ENCODE assay signal across 17 cellular contexts in the genomic region with DNA sequence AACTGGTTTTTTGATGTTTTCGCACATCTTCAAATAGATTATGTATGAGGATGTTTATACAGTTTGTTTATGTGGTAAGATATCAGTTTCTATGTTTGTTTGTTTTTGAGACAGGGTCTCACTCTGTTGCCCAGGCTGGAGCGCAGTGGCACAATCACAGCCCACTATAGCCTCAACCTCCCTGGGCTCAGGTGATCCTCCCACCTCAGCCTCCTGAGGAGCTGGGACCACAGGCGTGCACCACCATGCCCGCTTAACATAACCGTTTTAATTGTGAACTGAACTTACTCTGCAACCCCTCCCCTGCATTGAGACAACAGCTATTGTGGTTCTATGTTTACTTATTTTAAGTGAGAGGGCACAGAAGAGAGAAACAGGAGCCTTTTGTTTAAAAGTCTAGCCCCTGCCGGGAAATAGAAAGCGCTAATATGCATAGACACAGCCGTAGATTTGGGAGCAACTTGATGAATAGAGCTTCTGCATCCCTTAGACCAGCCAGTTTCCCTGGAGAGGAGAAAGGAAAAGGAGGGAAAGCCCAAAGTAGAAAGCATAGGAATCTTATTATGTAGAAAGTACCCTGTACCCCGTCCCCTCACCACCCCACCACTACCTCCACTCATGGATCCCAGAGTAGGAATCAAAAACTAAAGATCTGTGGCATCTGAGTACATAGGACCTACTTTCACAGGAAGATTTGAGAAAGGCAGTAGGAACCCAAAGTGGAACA.
"Had no signal": no experiment of that assay in that cellular context is flagged by ENCODE, and none has a peak within 500 bp of the region (broad histone marks: within the 10 kb centered on the region; RNA-seq: fewer than 3 reads in every experiment).

No MANE protein-coding gene starts in this region.

- H3K4me3 Mint-ChIP-seq: activated CD4-positive, alpha-beta T cell treated with anti-CD3 and anti-CD28 coated beads, Interleukin-2, amount 10 ng/mL, durations not matched to agents 24 days and 14 days; activated CD8-positive, alpha-beta T cell treated with anti-CD3 and anti-CD28 coated beads for 36 hours; activated naive CD8-positive, alpha-beta T cell treated with anti-CD3 and anti-CD28 coated beads for 36 hours; activated T-helper 17 cell treated with anti-CD3 and anti-CD28 coated beads, Interleukin-2, amount 50 U/mL, for 72 hours; natural killer cell; T-cell had no signal

- H3K27me3 Mint-ChIP-seq: activated CD4-positive, alpha-beta T cell treated with anti-CD3 and anti-CD28 coated beads, Interleukin-2, amount 10 ng/mL, durations not matched to agents 24 days and 14 days; activated CD8-positive, alpha-beta T cell treated with anti-CD3 and anti-CD28 coated beads for 36 hours; activated naive CD8-positive, alpha-beta T cell treated with anti-CD3 and anti-CD28 coated beads for 36 hours; activated T-helper 17 cell treated with anti-CD3 and anti-CD28 coated beads, Interleukin-2, amount 50 U/mL, for 72 hours; T-cell had no signal

- H3K27ac Mint-ChIP-seq: activated CD4-positive, alpha-beta T cell treated with anti-CD3 and anti-CD28 coated beads, Interleukin-2, amount 10 ng/mL, durations not matched to agents 24 days and 14 days; activated CD8-positive, alpha-beta T cell treated with anti-CD3 and anti-CD28 coated beads for 36 hours; activated naive CD8-positive, alpha-beta T cell treated with anti-CD3 and anti-CD28 coated beads for 36 hours; activated T-helper 17 cell treated with anti-CD3 and anti-CD28 coated beads, Interleukin-2, amount 50 U/mL, for 72 hours; natural killer cell; T-cell had no signal

- H3K4me1 Mint-ChIP-seq: activated CD4-positive, alpha-beta T cell treated with anti-CD3 and anti-CD28 coated beads, Interleukin-2, amount 10 ng/mL, durations not matched to agents 24 days and 14 days; activated naive CD8-positive, alpha-beta T cell treated with anti-CD3 and anti-CD28 coated beads for 36 hours; activated T-helper 17 cell treated with anti-CD3 and anti-CD28 coated beads, Interleukin-2, amount 50 U/mL, for 72 hours; natural killer cell; T-cell had no signal

- DNase-seq: activated CD4-positive, alpha-beta T cell treated with anti-CD3 and anti-CD28 coated beads, Interleukin-2, amount 10 ng/mL, durations not matched to agents 24 days and 14 days; activated CD4-positive, CD25-positive, alpha-beta regulatory T cell; activated CD8-positive, alpha-beta T cell treated with anti-CD3 and anti-CD28 coated beads for 36 hours; activated naive CD4-positive, alpha-beta T cell; activated naive CD8-positive, alpha-beta T cell treated with anti-CD3 and anti-CD28 coated beads for 36 hours; activated T-cell treated with anti-CD3 and anti-CD28 coated beads, Interleukin-2, amount 50 U/mL, for 1 hour; amniotic stem cell; mesendoderm; natural killer cell; pancreas; stimulated activated CD4-positive, alpha-beta T cell treated with anti-CD3 and anti-CD28 coated beads, Interleukin-1b, Interleukin-23, amount 100 ng/mL, for 48 hours; stimulated activated CD8-positive, alpha-beta memory T cell treated with anti-CD3 and anti-CD28 coated beads, Interleukin-4, amount 100 ng/mL, for 48 hours; stimulated activated naive CD4-positive, alpha-beta T cell; T-cell had no signal

- H3K27me3 ChIP-seq: cardiac muscle cell, pancreas, tibial nerve had no signal

- H3K4me1 ChIP-seq: pancreas, tibial nerve had no signal

- H3K36me3 ChIP-seq: cardiac muscle cell, pancreas, tibial nerve had no signal

- ATAC-seq: activated CD8-positive, alpha-beta T cell treated with anti-CD3 and anti-CD28 coated beads for 36 hours; activated T-helper 17 cell treated with anti-CD3 and anti-CD28 coated beads, Interleukin-2, amount 50 U/mL, for 72 hours; natural killer cell; pancreas; T-cell had no signal

- H3K9me3 Mint-ChIP-seq: activated CD4-positive, alpha-beta T cell treated with anti-CD3 and anti-CD28 coated beads, Interleukin-2, amount 10 ng/mL, durations not matched to agents 24 days and 14 days; activated CD8-positive, alpha-beta T cell treated with anti-CD3 and anti-CD28 coated beads for 36 hours; activated naive CD8-positive, alpha-beta T cell treated with anti-CD3 and anti-CD28 coated beads for 36 hours; activated T-helper 17 cell treated with anti-CD3 and anti-CD28 coated beads, Interleukin-2, amount 50 U/mL, for 72 hours; natural killer cell; T-cell had no signal

- H3K27ac ChIP-seq: cardiac muscle cell, pancreas, tibial nerve had no signal

- H3K4me3 ChIP-seq: cardiac muscle cell, pancreas, tibial nerve had no signal

- H3K36me3 Mint-ChIP-seq: activated naive CD8-positive, alpha-beta T cell treated with anti-CD3 and anti-CD28 coated beads for 36 hours; natural killer cell; T-cell had no signal

- H3K9me3 ChIP-seq: pancreas, tibial nerve had no signal
